In the genomic region with DNA sequence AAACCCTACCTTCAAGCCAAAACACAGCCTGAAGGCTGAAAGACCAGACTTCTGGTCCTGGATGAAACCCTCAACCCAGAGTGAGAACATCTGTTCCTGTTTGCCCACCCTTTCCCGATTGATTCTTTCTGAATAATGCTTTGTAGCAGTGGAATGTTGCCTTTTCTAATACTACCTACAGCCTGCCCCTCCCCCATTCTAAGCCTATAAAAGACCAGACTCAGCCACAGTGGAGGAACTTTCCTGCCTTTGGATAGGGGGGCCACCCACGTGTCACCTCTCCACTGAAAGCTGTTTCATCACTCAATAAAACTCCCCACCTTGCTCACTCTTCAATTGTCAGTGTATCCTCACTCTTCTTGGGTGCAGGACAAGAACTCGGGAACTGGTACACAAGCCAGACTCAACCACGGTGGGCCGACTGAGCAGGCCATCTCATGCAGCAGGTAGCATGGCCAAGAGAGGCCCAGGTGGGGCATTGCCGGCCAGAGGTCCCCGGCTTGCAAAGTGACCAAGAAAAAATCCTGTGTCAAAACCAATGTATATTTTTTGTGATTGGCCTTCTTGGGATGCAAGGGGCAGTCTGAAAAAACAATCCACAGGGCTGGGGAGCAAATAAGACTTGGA, we compare ENCODE assay signal across 18 cellular contexts. TPM values are rescaled to one million over a fixed set of nuclear protein-coding genes. Genes with fewer than 3 reads are reported as not detected.
DNase-seq lines count a peak whose midpoint lies in the region; ATAC-seq and TF ChIP-seq lines count a peak whose summit lies in the region.
"Had no signal": no experiment of that assay in that cellular context is flagged by ENCODE, and none has a peak within 500 bp of the region (broad histone marks: within the 10 kb centered on the region; RNA-seq: fewer than 3 reads in every experiment).

No MANE protein-coding gene starts in this region.

- H2BK12ac ChIP-seq in H9 (ENCODE audit: insufficient read length, low read depth, low read length) = no peak overlapping the region

- CTCF ChIA-PET in Panc1 (lab: Charles Lee) = no interaction called here

- H3K27me3 Mint-ChIP-seq in GM23338 (ENCODE audit: insufficient read depth, low read depth, poor library complexity) (peaks cover 6% of the 10 kb centered on the region), H9 (ENCODE audit: low read depth) (peaks cover 2% of the 10 kb centered on the region)

- no peak overlapping the region for H3K4me3 ChIP-seq in GM23338
- no peak overlapping the region for H3K4me3 ChIP-seq in Panc1 (ENCODE audit: low read depth in 2 of 2, low read length in 2 of 2)
- no peak overlapping the region for H3K4me3 ChIP-seq in sigmoid colon

- intact Hi-C loops in Panc1 (cut with micrococcal nuclease; ENCODE audit: unreplicated experiment) = no loop called here
- intact Hi-C loops in sigmoid colon (cut with DNase I) = no loop called here

- H3K9me3 Mint-ChIP-seq in GM23338 (no peaks in the 10 kb centered on the region; the same call in 2 of the 3 replicates), H9 (no peaks in the 10 kb centered on the region)

- no TSS peak for BruUV-seq in Panc1 (replicated peaks; lab: Mats Ljungman, UMichigan)

- H2BK120ac ChIP-seq in H9 (ENCODE audit: low read depth, low read length, poor library complexity, severe bottlenecking) = no peak overlapping the region

- no peak overlapping the region for H2AK5ac ChIP-seq in H9 (ENCODE audit: insufficient read length, low read length)

- ATAC-seq in GM23338 = no peak
- no peak for ATAC-seq in Panc1
- no peak for ATAC-seq in left lobe of liver
- ATAC-seq in GM21786 (IDR thresholded peaks at IDR 0.05; ENCODE audit: unreplicated experiment) = no peak

- H2BK20ac ChIP-seq in H9 (ENCODE audit: low read depth, low read length, poor library complexity, severe bottlenecking) = no peak overlapping the region

- WGBS in sigmoid colon, 2 donors = 83 to 87% methylated on average over 7 of the region's 7 CpGs
- WGBS in H9 (ENCODE audit: extremely low coverage, insufficient read length, low lambda C conversion rate) = no CpG with 5 or more reads among the region's 7 CpGs

- H2AFZ ChIP-seq in GM23338 = no peak overlapping the region
- no peak overlapping the region for H2AFZ ChIP-seq in H9 (ENCODE audit: low read length)

- H3K79me2 ChIP-seq in GM23338 (replicated peaks; ENCODE audit: insufficient read depth) = no peaks in the 10 kb centered on the region
- H3K79me2 ChIP-seq in H9 (ENCODE audit: insufficient read depth, low read length) = no peaks in the 10 kb centered on the region

- POLR2A ChIA-PET in Panc1 (lab: Charles Lee) = no interaction called here

- H4K8ac ChIP-seq in H9 (replicated peaks; ENCODE audit: insufficient read length, low read depth, low read length) = no peak overlapping the region

- in situ Hi-C loops in Panc1 (cut with HindIII; ENCODE audit: low pct_unique_long_range_greater_than_20kb, low sequenced_read_pairs) = no loop called here

- H4K91ac ChIP-seq in H9 (ENCODE audit: insufficient read length, low read depth, low read length) = no peak overlapping the region

- no peak overlapping the region for H2BK5ac ChIP-seq in H9 (ENCODE audit: insufficient read length, low read length)

- H3K4me1 ChIP-seq in GM23338 (ENCODE audit: insufficient read depth) (no peaks in the 10 kb centered on the region; the same call in 1 of the 2 replicates), Panc1 (ENCODE audit: control insufficient read depth, insufficient read depth, low read length) (peaks cover 15% of the 10 kb centered on the region), sigmoid colon (peaks cover 0 to 35% (median 29%) of the 10 kb centered on the region in 4 donors), H9 (ENCODE audit: insufficient read depth, low read length) (peaks cover 2% of the 10 kb centered on the region; the same call in 1 of the 2 replicates)

- no peak overlapping the region for H3K4ac ChIP-seq in H9 (ENCODE audit: low read depth, low read length)

- H3K18ac ChIP-seq in H9 (ENCODE audit: insufficient read length, low read depth, low read length) = no peak overlapping the region

- H3F3A ChIP-seq in GM23338 (replicated peaks; ENCODE audit: low read depth) = no peaks in the 10 kb centered on the region

- TF ChIP-seq CTCF in GM23338 (conservative IDR thresholded peaks at IDR 0.05; ENCODE audit: low read depth in 2 of 2) (no peak), Panc1 (IDR thresholded peaks at IDR 0.05) (no peak), sigmoid colon (IDR thresholded peaks at IDR 0.05) (no peak), H9 (conservative IDR thresholded peaks at IDR 0.05) (no peak)

- H3K36me3 Mint-ChIP-seq in GM23338 (ENCODE audit: low read depth) (no peaks in the 10 kb centered on the region), H9 (ENCODE audit: insufficient read depth in 1 of 3, low read depth in 3 of 3) (no peaks in the 10 kb centered on the region)

- H3K9me3 ChIP-seq in Panc1 (ENCODE audit: control insufficient read depth, insufficient read depth, low read depth, low read length) (no peaks in the 10 kb centered on the region), sigmoid colon (no peaks in the 10 kb centered on the region), H9 (ENCODE audit: control insufficient read depth, low read depth, low read length) (no peaks in the 10 kb centered on the region)
- H3K9me3 ChIP-seq: SK-N-SH had no signal

- no peak overlapping the region for H3K14ac ChIP-seq in H9 (ENCODE audit: insufficient read depth, low read length)

- no peaks in the 10 kb centered on the region for H3K36me3 ChIP-seq in GM23338 (ENCODE audit: insufficient read depth)
- H3K36me3 ChIP-seq in Panc1 (ENCODE audit: control insufficient read depth, insufficient read depth, low read length) = no peaks in the 10 kb centered on the region
- no peaks in the 10 kb centered on the region for H3K36me3 ChIP-seq in sigmoid colon

- H3K4me2 ChIP-seq in GM23338 = no peak overlapping the region
- no peak overlapping the region for H3K4me2 ChIP-seq in H9 (ENCODE audit: insufficient read depth, insufficient read length, low read length)
- H3K4me2 ChIP-seq: KMS-11, SK-N-SH had no signal

- H3K27ac ChIP-seq in GM23338 (ENCODE audit: low read depth) (no peak overlapping the region), Panc1 (ENCODE audit: low read length) (0 out of 2 replicates have a peak overlapping the region, but pooled peaks have one; percentile 21), sigmoid colon (no peak overlapping the region), H9 (ENCODE audit: insufficient read length, low read depth, low read length) (no peak overlapping the region)
- H3K27ac ChIP-seq: KMS-11 had no signal

- H4K20me1 ChIP-seq in GM23338 (replicated peaks; ENCODE audit: insufficient read depth) = no peaks in the 10 kb centered on the region
- no peaks in the 10 kb centered on the region for H4K20me1 ChIP-seq in H9 (ENCODE audit: control insufficient read depth, insufficient read depth, insufficient read length)

- H3K9me2 ChIP-seq in GM23338 (ENCODE audit: insufficient read depth) = peaks cover 3% of the 10 kb centered on the region; the same call in 1 of the 2 replicates
- H3K9me2 ChIP-seq: SK-N-SH had no signal

- no peak overlapping the region for H3K9ac ChIP-seq in H9 (ENCODE audit: extremely low read depth, insufficient read length, low read length)
- H3K9ac ChIP-seq: KMS-11, SK-N-SH had no signal

- H3K56ac ChIP-seq in H9 (ENCODE audit: insufficient read length, low read depth, low read length) = no peak overlapping the region

- H3K27ac Mint-ChIP-seq in GM23338 (no peak overlapping the region), H9 (no peak overlapping the region; a peak in 2 of 7 replicates)

- no peak overlapping the region for H3K23ac ChIP-seq in H9 (ENCODE audit: insufficient read length, low read depth, low read length)

- DNase-seq in GM23338 (ENCODE audit: low spot score) = peak; percentile 25
- no peak for DNase-seq in Panc1 (ENCODE audit: low read depth, low spot score)
- DNase-seq in left lobe of liver (ENCODE audit: low spot score) = peak; percentile 41
- DNase-seq in sigmoid colon = peak; percentile 44
- DNase-seq in H9 = no peak
- DNase-seq in SHP77 (lab: John Stamatoyannopoulos, UW) = no peak
- DNase-seq: ACHN; C1 segment of cervical spinal cord; MV-4-11; NCI-H1694 treated with DMSO at 0.1 percent for 48 hours; NCI-H510A; NCI-H748 treated with DMSO at 0.1 percent for 48 hours; NK-92 treated with Interleukin-12 subunit alpha and Interleukin-12 subunit beta, amount 100 ng/mL, for 24 hours; SHP77 treated with DMSO at 0.1 percent for 48 hours; SK-N-SH had no signal

- TF ChIP-seq EP300 in sigmoid colon (IDR thresholded peaks at IDR 0.05) = no peak

- no peaks in the 10 kb centered on the region for H3K79me1 ChIP-seq in H9 (ENCODE audit: insufficient read depth, low read depth, low read length, poor library complexity, severe bottlenecking)

- H4K5ac ChIP-seq in H9 (ENCODE audit: insufficient read length, low read depth, low read length) = no peak overlapping the region

- H3K4me1 Mint-ChIP-seq in GM23338 (peaks cover 27% of the 10 kb centered on the region), H9 (peaks cover 44 to 50% of the 10 kb centered on the region in 2 experiments)

- TF ChIP-seq POLR2A in sigmoid colon (IDR thresholded peaks at IDR 0.05) = no peak

- no peak overlapping the region for H3K4me3 Mint-ChIP-seq in GM23338
- no peak overlapping the region for H3K4me3 Mint-ChIP-seq in H9

- H2BK15ac ChIP-seq in H9 (ENCODE audit: low read depth, low read length) = no peak overlapping the region

- H3K27me3 ChIP-seq in GM23338 (ENCODE audit: insufficient read depth) (no peaks in the 10 kb centered on the region), Panc1 (ENCODE audit: control insufficient read depth, insufficient read depth, low read length) (no peaks in the 10 kb centered on the region), sigmoid colon (no peaks in the 10 kb centered on the region), H9 (ENCODE audit: insufficient read depth, low read length) (no peaks in the 10 kb centered on the region)

- H3K23me2 ChIP-seq in H9 (ENCODE audit: insufficient read length, low read depth, low read length, poor library complexity, severe bottlenecking) = no peaks in the 10 kb centered on the region

- H3T11ph ChIP-seq in H9 (ENCODE audit: low read length) = no peak overlapping the region

RNA-seq across cellular contexts. Expression of a gene that starts 6.6 kb away (rescaled TPM):
- 0.08 and 0.14 TPM in 2 replicates for total RNA-seq in GM23338 (2014; rRNA removed; shearing (Covaris generic))
- 0.09 and 0.10 TPM in 2 replicates for polyA plus RNA-seq in GM23338 (2016; fragmentation: Nextera tagmentation; extraction: Ambion mirVana)
- 16.4 TPM for total RNA-seq in Panc1 (2021; ENCODE audit: unreplicated experiment)
- 4.8 TPM for polyA plus RNA-seq in Panc1 (2012; ENCODE audit: insufficient read length)
- 31.7 TPM for total RNA-seq in left lobe of liver
- total RNA-seq in sigmoid colon = 10 to 100 TPM; 15.8 to 28.2 (median 17.0) TPM
- 10 to 100 TPM in 1 of 3 donors, 1 to 10 TPM in 2; 4.2 to 24.3 (median 7.9) TPM for polyA plus RNA-seq in sigmoid colon
- total RNA-seq in H9 (2021) = 0.04 and 0.07 TPM in 2 replicates

RNA-seq across cellular contexts. Expression of a gene that starts 24.5 kb away (rescaled TPM):
- total RNA-seq in GM23338 (2014; rRNA removed; shearing (Covaris generic)) = not detected in 2 replicates
- polyA plus RNA-seq in GM23338 (2016; fragmentation: Nextera tagmentation; extraction: Ambion mirVana) (0.64 TPM in 1 of 2 replicates, not detected in the other), sigmoid colon (10 to 100 TPM in 2 of 3 donors, 1 to 10 TPM in 1; 7.9 to 84.7 (median 59.4) TPM)
- total RNA-seq in Panc1 (2021; ENCODE audit: unreplicated experiment) (17.3 TPM), left lobe of liver (0.48 TPM), sigmoid colon (10 to 100 TPM in 1 of 4 donors, 1 to 10 TPM in 1, under 1 TPM in 1, not detected in 1; 0.68 to 12.8 (median 1.9) TPM), H9 (2021) (0.29 and 0.55 TPM in 2 replicates)
- polyA plus RNA-seq in Panc1 (2012; ENCODE audit: insufficient read length) = 29.4 TPM
- total RNA-seq: OCI-LY7 had no signal

Comparison
In these comparisons a context has a peak if more than half of its experiments do, and no peak if none do; other contexts are left out.
1. DNase-seq: peak in GM23338 (single experiment), left lobe of liver (single experiment) and sigmoid colon (single experiment); none in Panc1 (single experiment), H9 (single experiment) and SHP77 (0 of 2).
2. RNA of a gene that starts 6.6 kb away (total RNA-seq): 31.7 TPM in left lobe of liver (single experiment), 15.8 to 28.2 TPM in sigmoid colon and 16.4 TPM in Panc1 (single experiment); 0.08 to 0.14 TPM in GM23338 and 0.04 to 0.07 TPM in H9; every median in the first group is over 10 times any median in the second.